In genomic region chr12:26854028-26854387, GRCh38 we compare ENCODE assay signal across 11 cellular contexts. TPM values are rescaled to one million over a fixed set of nuclear protein-coding genes. Genes with fewer than 3 reads are reported as not detected.
A peak's percentile ranks its signal among the peaks of the same experiment; 100 is the strongest.
DNase-seq lines count a peak whose midpoint lies in the region; ATAC-seq, FAIRE-seq and TF ChIP-seq lines count a peak whose summit lies in the region.
"Had no signal": no experiment of that assay in that cellular context is flagged by ENCODE, and none has a peak within 500 bp of the region (broad histone marks: within the 10 kb centered on the region; RNA-seq: fewer than 3 reads in every experiment).

No MANE protein-coding gene starts in this region.

- H3K4me1 ChIP-seq in H9 (ENCODE audit: insufficient read depth, low read length) (peaks cover 2% of the 10 kb centered on the region; the same call in 1 of the 2 replicates), MM.1S (ENCODE audit: low read length) (peaks cover 25% of the 10 kb centered on the region), liver (ENCODE audit: control insufficient read depth in 4 of 4, insufficient read depth in 4 of 4, low read length in 3 of 4) (peaks cover 0 to 15% (median 5%) of the 10 kb centered on the region in 4 donors), ascending aorta (no peaks in the 10 kb centered on the region), kidney (ENCODE audit: control insufficient read depth in 1 of 2, insufficient read depth in 1 of 2, low read depth in 1 of 2, low read length in 2 of 2) (no peaks in the 10 kb centered on the region), mesenchymal stem cell (ENCODE audit: control insufficient read depth, insufficient read depth, low read depth, low read length) (no peaks in the 10 kb centered on the region)
- H3K4me1 ChIP-seq: testis had no signal

- H3K36me3 ChIP-seq in MM.1S (replicated peaks; ENCODE audit: insufficient read depth, low read length) (no peaks in the 10 kb centered on the region), liver (ENCODE audit: control insufficient read depth in 4 of 4, insufficient read depth in 3 of 4, low read depth in 1 of 4, low read length in 3 of 4) (no peaks in the 10 kb centered on the region), ascending aorta (no peaks in the 10 kb centered on the region), kidney (ENCODE audit: control insufficient read depth in 1 of 2, insufficient read depth in 2 of 2, low read length in 2 of 2) (no peaks in the 10 kb centered on the region), mesenchymal stem cell (ENCODE audit: control insufficient read depth in 1 of 2, insufficient read depth in 2 of 2, low read depth in 1 of 2, low read length in 2 of 2) (no peaks in the 10 kb centered on the region)

- WGBS in H9 (ENCODE audit: extremely low coverage, insufficient read length, low lambda C conversion rate) = no CpG with 5 or more reads among the region's 2 CpGs
- WGBS in liver = 19% methylated on average over 2 of the region's 2 CpGs
- WGBS in mesenchymal stem cell = 63% methylated on average over 1 of the region's 2 CpGs

- peaks cover 0 to 7% of the 10 kb centered on the region in 2 experiments; a peak in 2 of 4 replicates for H3K4me1 Mint-ChIP-seq in H9
- H3K4me1 Mint-ChIP-seq: activated naive CD8-positive, alpha-beta T cell treated with anti-CD3 and anti-CD28 coated beads for 36 hours; naive thymus-derived CD8-positive, alpha-beta T cell had no signal

- no peak overlapping the region for H2AFZ ChIP-seq in H9 (ENCODE audit: low read length)
- 0 out of 2 replicates have a peak overlapping the region, but pooled peaks have one; percentile 7 for H2AFZ ChIP-seq in MM.1S (ENCODE audit: low read length)
- no peak overlapping the region for H2AFZ ChIP-seq in mesenchymal stem cell (ENCODE audit: low read depth, low read length)

- H3K9me3 ChIP-seq in H9 (ENCODE audit: control insufficient read depth, low read depth, low read length) = no peaks in the 10 kb centered on the region
- no peaks in the 10 kb centered on the region for H3K9me3 ChIP-seq in MM.1S (replicated peaks; ENCODE audit: insufficient read depth, low read length)
- no peaks in the 10 kb centered on the region for H3K9me3 ChIP-seq in liver (ENCODE audit: control insufficient read depth in 4 of 4, low read length in 3 of 4)
- H3K9me3 ChIP-seq in ascending aorta = no peaks in the 10 kb centered on the region
- no peaks in the 10 kb centered on the region for H3K9me3 ChIP-seq in kidney (ENCODE audit: control insufficient read depth in 1 of 2, low read length in 2 of 2)
- H3K9me3 ChIP-seq in mesenchymal stem cell (ENCODE audit: control insufficient read depth, low read length) = no peaks in the 10 kb centered on the region
- H3K9me3 ChIP-seq: testis had no signal

- H4K91ac ChIP-seq in H9 (ENCODE audit: insufficient read length, low read depth, low read length) (no peak overlapping the region), mesenchymal stem cell (ENCODE audit: low read length) (no peak overlapping the region)

- no peak overlapping the region for H3K9ac ChIP-seq in H9 (ENCODE audit: extremely low read depth, insufficient read length, low read length)
- H3K9ac ChIP-seq in MM.1S (ENCODE audit: low read length) = no peak overlapping the region
- peak overlapping the region in 1 of 2 donors; percentile 5 for H3K9ac ChIP-seq in liver (ENCODE audit: low read depth in 1 of 2, low read length in 2 of 2)
- no peak overlapping the region for H3K9ac ChIP-seq in kidney (ENCODE audit: low read length in 2 of 2)
- H3K9ac ChIP-seq in mesenchymal stem cell (ENCODE audit: low read length) = no peak overlapping the region

- H4K5ac ChIP-seq in H9 (ENCODE audit: insufficient read length, low read depth, low read length) = no peak overlapping the region

- TF ChIP-seq RAD21 in liver (IDR thresholded peaks at IDR 0.05) = no peak

- no peak overlapping the region for H3T11ph ChIP-seq in H9 (ENCODE audit: low read length)

- H3K79me1 ChIP-seq in H9 (ENCODE audit: insufficient read depth, low read depth, low read length, poor library complexity, severe bottlenecking) (no peaks in the 10 kb centered on the region), mesenchymal stem cell (replicated peaks; ENCODE audit: low read length, poor library complexity, severe bottlenecking) (no peaks in the 10 kb centered on the region)

- no peaks in the 10 kb centered on the region for H3K36me3 Mint-ChIP-seq in H9 (ENCODE audit: insufficient read depth in 1 of 3, low read depth in 3 of 3)
- H3K36me3 Mint-ChIP-seq: activated naive CD8-positive, alpha-beta T cell treated with anti-CD3 and anti-CD28 coated beads for 36 hours; naive thymus-derived CD8-positive, alpha-beta T cell had no signal

- DNase-seq in H9 = no peak
- no peak for DNase-seq in MM.1S
- DNase-seq in ascending aorta (ENCODE audit: low spot score in 2 of 2) = no peak
- no peak for DNase-seq in kidney
- no peak for DNase-seq in mesenchymal stem cell

- H3K23me2 ChIP-seq in H9 (ENCODE audit: insufficient read length, low read depth, low read length, poor library complexity, severe bottlenecking) = no peaks in the 10 kb centered on the region

- no peak overlapping the region for H3K27ac ChIP-seq in H9 (ENCODE audit: insufficient read length, low read depth, low read length)
- H3K27ac ChIP-seq in MM.1S (ENCODE audit: low read length) = no peak overlapping the region
- H3K27ac ChIP-seq in liver (ENCODE audit: low read depth in 1 of 2, low read length in 2 of 2) = peak overlapping the region; percentile 44 to 48
- H3K27ac ChIP-seq in ascending aorta = no peak overlapping the region
- no peak overlapping the region for H3K27ac ChIP-seq in kidney (ENCODE audit: low read depth in 2 of 2, low read length in 2 of 2)
- H3K27ac ChIP-seq in mesenchymal stem cell (ENCODE audit: low read length, poor library complexity, severe bottlenecking) = no peak overlapping the region
- H3K27ac ChIP-seq: testis had no signal

- H3K4ac ChIP-seq in H9 (ENCODE audit: low read depth, low read length) = no peak overlapping the region
- no peak overlapping the region for H3K4ac ChIP-seq in mesenchymal stem cell (ENCODE audit: low read depth in 1 of 2, low read length in 2 of 2)

- H3K27me3 ChIP-seq in H9 (ENCODE audit: insufficient read depth, low read length) = no peaks in the 10 kb centered on the region
- H3K27me3 ChIP-seq in MM.1S (replicated peaks; ENCODE audit: insufficient read depth, low read length) = no peaks in the 10 kb centered on the region
- no peaks in the 10 kb centered on the region for H3K27me3 ChIP-seq in liver (ENCODE audit: control insufficient read depth in 4 of 4, insufficient read depth in 4 of 4, low read length in 3 of 4)
- no peaks in the 10 kb centered on the region for H3K27me3 ChIP-seq in ascending aorta
- peaks cover 0 to 7% of the 10 kb centered on the region in 2 experiments for H3K27me3 ChIP-seq in mesenchymal stem cell (ENCODE audit: control insufficient read depth in 1 of 2, insufficient read depth in 1 of 2, low read length in 2 of 2)
- H3K27me3 ChIP-seq: testis had no signal

- H3K18ac ChIP-seq in H9 (ENCODE audit: insufficient read length, low read depth, low read length) (no peak overlapping the region), mesenchymal stem cell (ENCODE audit: low read depth in 1 of 2, low read length in 2 of 2) (no peak overlapping the region)

- H3K27ac Mint-ChIP-seq in H9 = no peak overlapping the region
- H3K27ac Mint-ChIP-seq: activated naive CD8-positive, alpha-beta T cell treated with anti-CD3 and anti-CD28 coated beads for 36 hours had no signal

- H3K4me3 ChIP-seq in MM.1S (ENCODE audit: low read length) (no peak overlapping the region), liver (ENCODE audit: low read depth in 1 of 3, low read length in 3 of 3) (no peak overlapping the region), ascending aorta (no peak overlapping the region), kidney (ENCODE audit: low read length in 2 of 2) (no peak overlapping the region), mesenchymal stem cell (ENCODE audit: insufficient read depth in 1 of 2, low read depth in 1 of 2, low read length in 2 of 2) (no peak overlapping the region)
- H3K4me3 ChIP-seq: smooth muscle cell, testis had no signal

- H3K14ac ChIP-seq in H9 (ENCODE audit: insufficient read depth, low read length) = no peak overlapping the region
- no peak overlapping the region for H3K14ac ChIP-seq in mesenchymal stem cell (ENCODE audit: low read length in 2 of 2)

- no peak overlapping the region for H3K56ac ChIP-seq in H9 (ENCODE audit: insufficient read length, low read depth, low read length)

- H3K79me2 ChIP-seq in H9 (ENCODE audit: insufficient read depth, low read length) = no peaks in the 10 kb centered on the region
- no peaks in the 10 kb centered on the region for H3K79me2 ChIP-seq in MM.1S (ENCODE audit: low read length)

- no peaks in the 10 kb centered on the region for H3K9me3 Mint-ChIP-seq in H9
- H3K9me3 Mint-ChIP-seq: activated naive CD8-positive, alpha-beta T cell treated with anti-CD3 and anti-CD28 coated beads for 36 hours; naive thymus-derived CD8-positive, alpha-beta T cell had no signal

- H4K20me1 ChIP-seq in H9 (ENCODE audit: control insufficient read depth, insufficient read depth, insufficient read length) (no peaks in the 10 kb centered on the region), MM.1S (ENCODE audit: insufficient read depth, low read length) (no peaks in the 10 kb centered on the region)

- FAIRE-seq in kidney (lab: Jason Lieb, UNC) = no peak

- no peak overlapping the region for H2BK120ac ChIP-seq in H9 (ENCODE audit: low read depth, low read length, poor library complexity, severe bottlenecking)
- no peak overlapping the region for H2BK120ac ChIP-seq in mesenchymal stem cell (ENCODE audit: low read depth, low read length)

- ATAC-seq in GM18502 (IDR thresholded peaks at IDR 0.05; ENCODE audit: poor library complexity, unreplicated experiment) = peak; percentile 18

- no peak overlapping the region for H2AK5ac ChIP-seq in H9 (ENCODE audit: insufficient read length, low read length)
- no peak overlapping the region for H2AK5ac ChIP-seq in mesenchymal stem cell (ENCODE audit: low read length, severe bottlenecking)

- intact Hi-C loops in ascending aorta (cut with DNase I) = no loop called here
- intact Hi-C loops in kidney (cut with DNase I) = no loop called here

- no peak overlapping the region for H2BK5ac ChIP-seq in H9 (ENCODE audit: insufficient read length, low read length)
- H2BK5ac ChIP-seq in mesenchymal stem cell (ENCODE audit: low read depth, low read length, poor library complexity, severe bottlenecking) = no peak overlapping the region

- H3K9me2 ChIP-seq in MM.1S (replicated peaks; ENCODE audit: insufficient read depth, low read length) = no peaks in the 10 kb centered on the region

- H4K8ac ChIP-seq in H9 (replicated peaks; ENCODE audit: insufficient read length, low read depth, low read length) (no peak overlapping the region), mesenchymal stem cell (ENCODE audit: low read length) (no peak overlapping the region)

- H3K4me3 Mint-ChIP-seq in H9 = no peak overlapping the region
- H3K4me3 Mint-ChIP-seq: activated naive CD8-positive, alpha-beta T cell treated with anti-CD3 and anti-CD28 coated beads for 36 hours; naive thymus-derived CD8-positive, alpha-beta T cell had no signal

- H3K27me3 Mint-ChIP-seq in H9 (ENCODE audit: low read depth) = no peaks in the 10 kb centered on the region
- H3K27me3 Mint-ChIP-seq: activated naive CD8-positive, alpha-beta T cell treated with anti-CD3 and anti-CD28 coated beads for 36 hours had no signal

- H3K23ac ChIP-seq in H9 (ENCODE audit: insufficient read length, low read depth, low read length) (no peak overlapping the region), mesenchymal stem cell (ENCODE audit: low read length in 2 of 2) (no peak overlapping the region)

- H2BK12ac ChIP-seq in H9 (ENCODE audit: insufficient read length, low read depth, low read length) (no peak overlapping the region), mesenchymal stem cell (ENCODE audit: low read length in 2 of 2) (no peak overlapping the region)

- H3K4me2 ChIP-seq in H9 (ENCODE audit: insufficient read depth, insufficient read length, low read length) = no peak overlapping the region
- peak overlapping the region; percentile 15; the same call in 1 of the 2 replicates for H3K4me2 ChIP-seq in MM.1S (ENCODE audit: low read depth, low read length)
- no peak overlapping the region for H3K4me2 ChIP-seq in mesenchymal stem cell (ENCODE audit: low read length, poor library complexity, severe bottlenecking)
- H3K4me2 ChIP-seq: smooth muscle cell had no signal

- H2BK15ac ChIP-seq in H9 (ENCODE audit: low read depth, low read length) (no peak overlapping the region), mesenchymal stem cell (ENCODE audit: low read depth, poor library complexity, severe bottlenecking) (no peak overlapping the region)

- H3F3A ChIP-seq in MM.1S (ENCODE audit: insufficient read depth, low read length) = no peaks in the 10 kb centered on the region

- H2BK20ac ChIP-seq in H9 (ENCODE audit: low read depth, low read length, poor library complexity, severe bottlenecking) = no peak overlapping the region

- peak; percentile 19; the same call in 1 of the 3 replicates for TF ChIP-seq CTCF in H9 (conservative IDR thresholded peaks at IDR 0.05)
- TF ChIP-seq CTCF in MM.1S (IDR thresholded peaks at IDR 0.05; ENCODE audit: low read length) = no peak
- no peak for TF ChIP-seq CTCF in liver (IDR thresholded peaks at IDR 0.05; ENCODE audit: low read depth, low read length, missing input control)
- TF ChIP-seq CTCF in ascending aorta (IDR thresholded peaks at IDR 0.05) = no peak
- TF ChIP-seq CTCF in kidney (IDR thresholded peaks at IDR 0.05; ENCODE audit: borderline replicate concordance, extremely low read depth, insufficient read depth) = no peak

RNA-seq across cellular contexts. Expression of gene ITPR2, which starts 21.0 kb away (rescaled TPM):
- total RNA-seq in H9 (2021) = 14.8 and 16.1 TPM in 2 replicates
- 10 to 100 TPM; 51.6 to 93.3 TPM for total RNA-seq in liver
- 10 to 100 TPM; 11.7 to 19.2 TPM for polyA plus RNA-seq in liver
- 12.5 TPM for total RNA-seq in ascending aorta
- 56.9 TPM for total RNA-seq in kidney
- polyA plus RNA-seq in kidney (ENCODE audit: insufficient read depth, low read depth, low replicate concordance) = 5.7 TPM
- 7.2 TPM for polyA plus RNA-seq in mesenchymal stem cell (2013, experiment 1 of 2)
- 6.8 TPM for polyA plus RNA-seq in mesenchymal stem cell (2013, experiment 2 of 2)

Comparison
In these comparisons a context has a peak if more than half of its experiments do, and no peak if none do; other contexts are left out.
1. H3K27ac ChIP-seq: peak in liver (2 of 2); none in H9 (single experiment), MM.1S (single experiment), ascending aorta (0 of 2), kidney (0 of 2) and mesenchymal stem cell (single experiment).